In genomic region chr5:16664368-16664767, GRCh38 we compare ENCODE assay signal across 27 cellular contexts.
"Had no signal": no experiment of that assay in that cellular context is flagged by ENCODE, and none has a peak within 500 bp of the region (broad histone marks: within the 10 kb centered on the region; RNA-seq: fewer than 3 reads in every experiment).

No MANE protein-coding gene starts in this region.

- ATAC-seq: activated CD8-positive, alpha-beta T cell treated with anti-CD3 and anti-CD28 coated beads, Interleukin-2, amount 10 ng/mL, durations not matched to agents 7 days and 5 days; activated naive CD4-positive, alpha-beta T cell treated with anti-CD3 and anti-CD28 coated beads, Interleukin-2, amount 50 U/mL, for 72 hours; activated T-cell treated with anti-CD3 and anti-CD28 coated beads, Interleukin-2, amount 50 U/mL, for 4 hours; Panc1 had no signal

- H3K9me3 ChIP-seq: colonic mucosa, MG63, SJCRH30 had no signal

- DNase-seq: activated CD4-positive, alpha-beta T cell treated with anti-CD3 and anti-CD28 coated beads, Interleukin-2, amount 10 ng/mL, durations not matched to agents 24 days and 14 days; activated CD4-positive, alpha-beta T cell treated with anti-CD3 and anti-CD28 coated beads, Interleukin-2, amount 50 U/mL, for 4 hours; activated CD8-positive, alpha-beta T cell treated with anti-CD3 and anti-CD28 coated beads, Interleukin-2, amount 10 ng/mL, durations not matched to agents 7 days and 5 days; activated gamma-delta T cell treated with Interleukin-2 at 50 U/mL for 16 hours; activated naive CD4-positive, alpha-beta T cell treated with anti-CD3 and anti-CD28 coated beads for 36 hours; activated T-cell treated with anti-CD3 and anti-CD28 coated beads, Interleukin-2, amount 50 U/mL, for 4 hours; amniotic stem cell; aorta; colonic mucosa; MG63; NCI-H1048; NCI-H1105 treated with DMSO at 0.1 percent for 48 hours; NCI-H1436; NCI-H1694; NCI-H1930; NCI-H345; NCI-H524 treated with DMSO at 0.1 percent for 48 hours; SHP77; SJCRH30 had no signal

- H3K27ac ChIP-seq: cardiac muscle cell, colonic mucosa, SJCRH30, SK-N-MC had no signal

- H3K36me3 Mint-ChIP-seq: activated naive CD4-positive, alpha-beta T cell treated with anti-CD3 and anti-CD28 coated beads, Interleukin-2, amount 50 U/mL, for 72 hours had no signal

- H3K27ac Mint-ChIP-seq: activated CD4-positive, alpha-beta T cell treated with anti-CD3 and anti-CD28 coated beads, Interleukin-2, amount 10 ng/mL, durations not matched to agents 24 days and 14 days; activated CD8-positive, alpha-beta T cell treated with anti-CD3 and anti-CD28 coated beads, Interleukin-2, amount 10 ng/mL, durations not matched to agents 7 days and 5 days; activated naive CD4-positive, alpha-beta T cell treated with anti-CD3 and anti-CD28 coated beads for 36 hours; activated naive CD4-positive, alpha-beta T cell treated with anti-CD3 and anti-CD28 coated beads, Interleukin-2, amount 50 U/mL, for 72 hours; activated T-helper 1 cell treated with anti-CD3 and anti-CD28 coated beads, Interleukin-12 subunit alpha, Interleukin-12 subunit beta, Interleukin-2, Interleukin-4 antibody, amounts not matched to agents 30 ng/mL and 10 ng/mL and 1 ng/mL, durations not matched to agents 14 hours and 24 hours and 36 hours; T-helper 1 cell treated with Interleukin-12 subunit alpha and Interleukin-12 subunit beta and Interleukin-4 antibody, amounts not matched to agents 30 μg/mL and 1 μg/mL, for 36 hours; T-helper 2 cell treated with Interferon-gamma antibody and Interleukin-4, amounts not matched to agents 5 μg/mL and 100 μg/mL, for 36 hours had no signal

- H3K9me3 Mint-ChIP-seq: activated CD4-positive, alpha-beta T cell treated with anti-CD3 and anti-CD28 coated beads, Interleukin-2, amount 10 ng/mL, durations not matched to agents 24 days and 14 days; activated naive CD4-positive, alpha-beta T cell treated with anti-CD3 and anti-CD28 coated beads for 36 hours; activated T-cell treated with anti-CD3 and anti-CD28 coated beads, Interleukin-2, amount 50 U/mL, for 4 hours; activated T-helper 1 cell treated with anti-CD3 and anti-CD28 coated beads, Interleukin-12 subunit alpha, Interleukin-12 subunit beta, Interleukin-2, Interleukin-4 antibody, amounts not matched to agents 30 ng/mL and 10 ng/mL and 1 ng/mL, durations not matched to agents 14 hours and 24 hours and 36 hours; central memory CD8-positive, alpha-beta T cell; T-helper 1 cell treated with Interleukin-12 subunit alpha and Interleukin-12 subunit beta and Interleukin-4 antibody, amounts not matched to agents 30 μg/mL and 1 μg/mL, for 36 hours; T-helper 2 cell treated with Interferon-gamma antibody and Interleukin-4, amounts not matched to agents 5 μg/mL and 100 μg/mL, for 36 hours had no signal

- H3K4me3 ChIP-seq: cardiac muscle cell, colonic mucosa, MG63, SJCRH30, SK-N-MC had no signal

- H3K36me3 ChIP-seq: colonic mucosa, SJCRH30 had no signal

- H3K4me1 ChIP-seq: colonic mucosa, SJCRH30 had no signal

- H3K4me3 Mint-ChIP-seq: activated CD4-positive, alpha-beta T cell treated with anti-CD3 and anti-CD28 coated beads, Interleukin-2, amount 10 ng/mL, durations not matched to agents 24 days and 14 days; activated CD8-positive, alpha-beta T cell treated with anti-CD3 and anti-CD28 coated beads, Interleukin-2, amount 10 ng/mL, durations not matched to agents 7 days and 5 days; activated naive CD4-positive, alpha-beta T cell treated with anti-CD3 and anti-CD28 coated beads for 36 hours; activated T-cell treated with anti-CD3 and anti-CD28 coated beads, Interleukin-2, amount 50 U/mL, for 4 hours; activated T-helper 1 cell treated with anti-CD3 and anti-CD28 coated beads, Interleukin-12 subunit alpha, Interleukin-12 subunit beta, Interleukin-2, Interleukin-4 antibody, amounts not matched to agents 30 ng/mL and 10 ng/mL and 1 ng/mL, durations not matched to agents 14 hours and 24 hours and 36 hours; central memory CD8-positive, alpha-beta T cell; T-helper 1 cell treated with Interleukin-12 subunit alpha and Interleukin-12 subunit beta and Interleukin-4 antibody, amounts not matched to agents 30 μg/mL and 1 μg/mL, for 36 hours; T-helper 2 cell treated with Interferon-gamma antibody and Interleukin-4, amounts not matched to agents 5 μg/mL and 100 μg/mL, for 36 hours had no signal

- H3K27me3 ChIP-seq: cardiac muscle cell, colonic mucosa, MG63, SJCRH30 had no signal

- H3K4me1 Mint-ChIP-seq: activated CD4-positive, alpha-beta T cell treated with anti-CD3 and anti-CD28 coated beads, Interleukin-2, amount 10 ng/mL, durations not matched to agents 24 days and 14 days; central memory CD8-positive, alpha-beta T cell had no signal

- H3K27me3 Mint-ChIP-seq: activated CD4-positive, alpha-beta T cell treated with anti-CD3 and anti-CD28 coated beads, Interleukin-2, amount 10 ng/mL, durations not matched to agents 24 days and 14 days; central memory CD8-positive, alpha-beta T cell had no signal
